ENCODE assay signal across 32 cellular contexts in the genomic region with DNA sequence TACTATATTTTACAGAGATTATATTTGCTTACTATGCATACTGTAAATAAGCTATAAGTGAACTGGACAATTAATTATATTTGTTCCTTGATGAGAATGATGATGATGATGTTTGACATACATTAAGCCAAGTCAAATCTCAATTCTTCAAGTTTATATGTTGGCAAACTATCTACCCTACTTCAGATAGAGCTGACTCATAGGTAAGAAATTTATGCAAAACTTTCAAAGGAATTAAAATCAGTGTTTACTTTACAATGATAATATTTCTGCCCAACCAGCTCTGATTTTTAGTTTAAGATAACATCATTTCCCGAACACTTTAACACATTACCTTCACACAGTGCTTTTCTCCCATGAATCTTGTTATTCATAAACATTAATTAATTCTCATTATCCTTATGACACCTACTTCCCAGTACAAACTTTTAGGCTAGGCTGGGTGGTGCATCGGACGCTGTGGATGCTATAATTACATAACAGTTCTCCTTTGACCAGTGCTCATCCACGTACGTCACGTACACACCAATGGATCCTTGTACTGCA. TPM values are rescaled to one million over a fixed set of nuclear protein-coding genes. Genes with fewer than 3 reads are reported as not detected.
"Had no signal": no experiment of that assay in that cellular context is flagged by ENCODE, and none has a peak within 500 bp of the region (broad histone marks: within the 10 kb centered on the region; RNA-seq: fewer than 3 reads in every experiment).

No MANE protein-coding gene starts in this region.

- H3K4me3 ChIP-seq: ascending aorta, cardiac muscle cell, Peyer's patch, SJSA1 had no signal

- FAIRE-seq: TTC549 had no signal

- H3K4me2 ChIP-seq: SK-N-SH had no signal

- H3K4me1 ChIP-seq: ascending aorta, Peyer's patch, SJSA1 had no signal

- ATAC-seq: activated CD8-positive, alpha-beta T cell treated with anti-CD3 and anti-CD28 coated beads for 36 hours; activated T-cell treated with anti-CD3 and anti-CD28 coated beads, Interleukin-2, amount 50 U/mL, for 72 hours; activated T-helper 17 cell treated with anti-CD3 and anti-CD28 coated beads, Interleukin-2, amount 50 U/mL, for 72 hours had no signal

- DNase-seq: activated CD4-positive, alpha-beta T cell treated with anti-CD3 and anti-CD28 coated beads, Interleukin-2, amount 10 ng/mL, durations not matched to agents 24 days and 14 days; activated CD4-positive, alpha-beta T cell treated with anti-CD3 and anti-CD28 coated beads, Interleukin-2, amount 50 U/mL, for 4 hours; activated CD8-positive, alpha-beta T cell treated with anti-CD3 and anti-CD28 coated beads for 36 hours; activated effector memory CD4-positive, alpha-beta T cell treated with anti-CD3 and anti-CD28 coated beads, Interleukin-2, amount 50 U/mL, for 16 hours; activated naive CD4-positive, alpha-beta T cell; activated naive CD4-positive, alpha-beta T cell treated with anti-CD3 and anti-CD28 coated beads, Interleukin-2, amount 50 U/mL, for 16 hours; activated naive CD8-positive, alpha-beta T cell treated with anti-CD3 and anti-CD28 coated beads for 36 hours; activated T-cell treated with anti-CD3 and anti-CD28 coated beads, Interleukin-2, amount 50 U/mL, for 1 hour; activated T-cell treated with anti-CD3 and anti-CD28 coated beads, Interleukin-2, amount 50 U/mL, for 72 hours; amygdala; Karpas-422; MM.1S; MV-4-11; NCI-H1092 treated with DMSO at 0.1 percent for 48 hours; NCI-H1417; NCI-H146; NCI-H187; NCI-H2029 treated with DMSO at 0.1 percent for 48 hours; NCI-H2107; NCI-H2171; NCI-H446; NCI-H510A treated with DMSO at 0.1 percent for 48 hours; Peyer's patch; RPMI8226; SHP77 treated with DMSO at 0.1 percent for 48 hours; SK-N-SH had no signal

- H3K9me3 ChIP-seq: ascending aorta, Peyer's patch, SJSA1, SK-N-SH had no signal

- H3K27me3 ChIP-seq: ascending aorta, cardiac muscle cell, Peyer's patch had no signal

- H3K36me3 ChIP-seq: ascending aorta, cardiac muscle cell, Peyer's patch, SJSA1 had no signal

- H3K27ac ChIP-seq: ascending aorta, cardiac muscle cell, Peyer's patch, SJSA1 had no signal

- H3K9ac ChIP-seq: SK-N-SH had no signal

RNA-seq across cellular contexts. Expression of gene BMP4, which starts 18.4 kb away (rescaled TPM):
- total RNA-seq: activated CD4-positive, alpha-beta T cell treated with anti-CD3 and anti-CD28 coated beads, Interleukin-2, amount 10 ng/mL, durations not matched to agents 24 days and 14 days; activated CD8-positive, alpha-beta memory T cell treated with anti-CD3 and anti-CD28 coated beads for 36 hours; activated CD8-positive, alpha-beta T cell treated with anti-CD3 and anti-CD28 coated beads for 36 hours; activated naive CD8-positive, alpha-beta T cell treated with anti-CD3 and anti-CD28 coated beads for 36 hours had no signal
- polyA plus RNA-seq: SK-N-SH had no signal
